ENCODE assay signal across 10 cellular contexts in the genomic region with DNA sequence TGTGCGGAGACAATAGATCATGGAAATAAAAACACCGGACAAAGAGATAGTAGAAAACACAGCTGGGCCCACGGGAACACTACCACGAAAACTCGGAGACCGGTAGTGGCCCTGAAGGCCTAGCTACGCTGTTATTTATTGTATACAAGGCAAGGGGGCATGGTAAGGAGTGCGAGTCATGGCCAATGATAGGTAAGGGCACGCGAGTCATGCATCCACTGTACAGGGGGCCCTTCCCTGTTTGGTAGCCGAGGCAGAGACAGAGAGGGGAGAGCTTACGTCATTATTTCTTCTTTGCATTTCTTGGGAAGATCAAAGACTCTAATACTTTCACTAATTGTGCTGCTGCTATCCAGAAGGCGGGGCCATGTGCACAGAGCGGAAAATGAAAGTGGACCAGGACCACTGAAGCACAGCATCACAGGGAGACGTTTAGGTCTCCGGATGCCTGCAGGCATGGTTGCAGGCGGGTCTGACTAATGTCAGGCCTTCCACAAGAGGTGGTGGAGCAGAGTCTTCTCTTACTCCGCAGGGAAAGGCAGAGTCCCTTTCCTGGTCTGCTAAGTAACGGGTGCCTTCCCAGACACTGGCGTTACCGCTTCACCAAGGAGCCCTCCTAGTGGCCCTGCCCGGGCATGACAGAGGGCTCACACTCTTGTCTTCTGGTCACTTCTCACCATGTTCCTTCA.
DNase-seq lines count a peak whose midpoint lies in the region; ATAC-seq, FAIRE-seq and TF ChIP-seq lines count a peak whose summit lies in the region.
"Had no signal": no experiment of that assay in that cellular context is flagged by ENCODE, and none has a peak within 500 bp of the region (broad histone marks: within the 10 kb centered on the region; RNA-seq: fewer than 3 reads in every experiment).

No MANE protein-coding gene starts in this region.

- peaks cover 8% of the 10 kb centered on the region for H3K9me3 Mint-ChIP-seq in WTC11

- H3K4me2 ChIP-seq in A549: no peak overlapping the region; the same call in 2 of the 3 replicates

- CTCF ChIA-PET in A549 (lab: Yijun Ruan, JAX) (interaction anchor here (1.3 to 1.8 kb wide), 3 partner anchors 9 to 33 kb away, joined by 3 to 18 read pairs (median 4); no protein-coding TSS in a partner anchor), WTC11 (lab: Charles Lee) (interaction anchor here (0.6 to 1.4 kb wide), 4 partner anchors 10 to 583 kb away, joined by 3 to 12 read pairs (median 6); no protein-coding TSS in a partner anchor)

- no peak overlapping the region for H3K4me3 Mint-ChIP-seq in WTC11

- peaks cover 11% of the 10 kb centered on the region for H3K36me3 Mint-ChIP-seq in WTC11

- H3K4me1 ChIP-seq in A549: no peaks in the 10 kb centered on the region

- peaks cover 9% of the 10 kb centered on the region for H3K4me1 Mint-ChIP-seq in WTC11

- WGBS in A549 (ENCODE audit: missing lambda C conversion rate): 85% methylated on average over 22 of the region's 22 CpGs

- TF ChIP-seq CTCF in A549 (IDR thresholded peaks at IDR 0.05) (no peak), GM12872 (IDR thresholded peaks at IDR 0.05; ENCODE audit: insufficient read depth, low read depth, low read length) (peak; percentile 53; the same call in 2 of the 3 replicates), WTC11 (IDR thresholded peaks at IDR 0.05) (peak; percentile 28; the same call in 1 of the 2 replicates)

- H3K4me3 ChIP-seq in A549: no peak overlapping the region

- no peak for TF ChIP-seq POLR2A in A549 (IDR thresholded peaks at IDR 0.05; ENCODE audit: low read length)

- H3K27ac Mint-ChIP-seq in WTC11: peak overlapping the region; percentile 9; the same call in 1 of the 2 replicates

- H3K9me3 ChIP-seq in A549: peaks cover 6% of the 10 kb centered on the region

- no peak for TF ChIP-seq RAD21 in A549 (conservative IDR thresholded peaks at IDR 0.05 in 1 of 2, IDR thresholded peaks at IDR 0.05 in 1 of 2)

- peak; percentile 30 to 83; a peak in 4 of 6 replicates for ATAC-seq in A549
- peak; percentile 57 for ATAC-seq in WTC11
- ATAC-seq in HG02798 (IDR thresholded peaks at IDR 0.05; ENCODE audit: poor library complexity, unreplicated experiment): no peak

- POLR2A ChIA-PET in A549 (lab: Yijun Ruan, JAX) (interaction anchor here (0.6 to 1.3 kb wide), 3 partner anchors 37 to 1888 kb away, joined by 3 to 5 read pairs (median 4); no protein-coding TSS in a partner anchor), WTC11 (lab: Charles Lee) (no interaction called here)

- H3K27ac ChIP-seq in A549: no peak overlapping the region

- no peak for FAIRE-seq in A549 (lab: Jason Lieb, UNC)

- peaks cover 5% of the 10 kb centered on the region; the same call in 1 of the 2 replicates for H3K27me3 Mint-ChIP-seq in WTC11 (ENCODE audit: low read depth)

- peak in 1 of 2 experiments; percentile 58 for DNase-seq in A549 (ENCODE audit: low read depth in 1 of 2, low spot score in 1 of 2)
- DNase-seq in WTC11 (ENCODE audit: low spot score): peak; percentile 46
- DNase-seq in kidney tubule cell (ENCODE audit: low spot score): peak; percentile 88
- DNase-seq in stimulated activated naive CD4-positive, alpha-beta T cell (lab: John Stamatoyannopoulos, UW): no peak
- DNase-seq in stimulated activated naive CD4-positive, alpha-beta T cell treated with Interleukin-2 at 50 U/mL for 16 hours (lab: John Stamatoyannopoulos, UW): no peak
- DNase-seq in NCI-H2227 treated with DMSO at 0.1 percent for 48 hours (lab: John Stamatoyannopoulos, UW): no peak
- DNase-seq: NCI-H774; stimulated activated CD4-positive, alpha-beta T cell treated with anti-CD3 and anti-CD28 coated beads, Interleukin-1b, Interleukin-23, amount 100 ng/mL, for 48 hours had no signal

- no peak for TF ChIP-seq EP300 in A549 (IDR thresholded peaks at IDR 0.05)

TF ChIP-seq in A549, 52 proteins besides CTCF, POLR2A, EP300 and RAD21:
- TF ChIP-seq EHMT2 (IDR thresholded peaks at IDR 0.05; ENCODE audit: low read depth) (no peak), MYC (IDR thresholded peaks at IDR 0.05; ENCODE audit: borderline replicate concordance, low read length) (no peak)
TF ChIP-seq in A549: peak in this region for 0.

TF ChIP-seq in WTC11, 78 proteins besides CTCF, POLR2A, EP300 and RAD21 (continues in another document):
- TF ChIP-seq TCF7 (CRISPR knock-in tag; IDR thresholded peaks at IDR 0.05; ENCODE audit: low read depth) (no peak), ZNF121 (CRISPR knock-in tag; IDR thresholded peaks at IDR 0.05) (no peak), ZNF671 (CRISPR knock-in tag; IDR thresholded peaks at IDR 0.05) (no peak), ATF6 (CRISPR knock-in tag; IDR thresholded peaks at IDR 0.05) (no peak), ZNF416 (CRISPR knock-in tag; IDR thresholded peaks at IDR 0.05) (no peak), NR1H2 (CRISPR knock-in tag; IDR thresholded peaks at IDR 0.05) (no peak), MYBL2 (CRISPR knock-in tag; IDR thresholded peaks at IDR 0.05) (no peak), SMAD4 (CRISPR knock-in tag; IDR thresholded peaks at IDR 0.05) (no peak), ZNF232 (CRISPR knock-in tag; IDR thresholded peaks at IDR 0.05) (no peak), JAZF1 (CRISPR knock-in tag; IDR thresholded peaks at IDR 0.05) (no peak), ZNF423 (CRISPR knock-in tag; IDR thresholded peaks at IDR 0.05) (no peak)
- TF ChIP-seq, protein P1, sequence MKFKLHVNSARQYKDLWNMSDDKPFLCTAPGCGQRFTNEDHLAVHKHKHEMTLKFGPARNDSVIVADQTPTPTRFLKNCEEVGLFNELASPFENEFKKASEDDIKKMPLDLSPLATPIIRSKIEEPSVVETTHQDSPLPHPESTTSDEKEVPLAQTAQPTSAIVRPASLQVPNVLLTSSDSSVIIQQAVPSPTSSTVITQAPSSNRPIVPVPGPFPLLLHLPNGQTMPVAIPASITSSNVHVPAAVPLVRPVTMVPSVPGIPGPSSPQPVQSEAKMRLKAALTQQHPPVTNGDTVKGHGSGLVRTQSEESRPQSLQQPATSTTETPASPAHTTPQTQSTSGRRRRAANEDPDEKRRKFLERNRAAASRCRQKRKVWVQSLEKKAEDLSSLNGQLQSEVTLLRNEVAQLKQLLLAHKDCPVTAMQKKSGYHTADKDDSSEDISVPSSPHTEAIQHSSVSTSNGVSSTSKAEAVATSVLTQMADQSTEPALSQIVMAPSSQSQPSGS (CRISPR knock-in tag; IDR thresholded peaks at IDR 0.05; ENCODE audit: borderline replicate concordance, low read depth): no peak
- TF ChIP-seq, protein P2, sequence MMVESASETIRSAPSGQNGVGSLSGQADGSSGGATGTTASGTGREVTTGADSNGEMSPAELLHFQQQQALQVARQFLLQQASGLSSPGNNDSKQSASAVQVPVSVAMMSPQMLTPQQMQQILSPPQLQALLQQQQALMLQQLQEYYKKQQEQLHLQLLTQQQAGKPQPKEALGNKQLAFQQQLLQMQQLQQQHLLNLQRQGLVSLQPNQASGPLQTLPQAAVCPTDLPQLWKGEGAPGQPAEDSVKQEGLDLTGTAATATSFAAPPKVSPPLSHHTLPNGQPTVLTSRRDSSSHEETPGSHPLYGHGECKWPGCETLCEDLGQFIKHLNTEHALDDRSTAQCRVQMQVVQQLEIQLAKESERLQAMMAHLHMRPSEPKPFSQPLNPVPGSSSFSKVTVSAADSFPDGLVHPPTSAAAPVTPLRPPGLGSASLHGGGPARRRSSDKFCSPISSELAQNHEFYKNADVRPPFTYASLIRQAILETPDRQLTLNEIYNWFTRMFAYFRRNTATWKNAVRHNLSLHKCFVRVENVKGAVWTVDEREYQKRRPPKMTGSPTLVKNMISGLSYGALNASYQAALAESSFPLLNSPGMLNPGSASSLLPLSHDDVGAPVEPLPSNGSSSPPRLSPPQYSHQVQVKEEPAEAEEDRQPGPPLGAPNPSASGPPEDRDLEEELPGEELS (CRISPR knock-in tag; IDR thresholded peaks at IDR 0.05): no peak
- TF ChIP-seq, protein P3, sequence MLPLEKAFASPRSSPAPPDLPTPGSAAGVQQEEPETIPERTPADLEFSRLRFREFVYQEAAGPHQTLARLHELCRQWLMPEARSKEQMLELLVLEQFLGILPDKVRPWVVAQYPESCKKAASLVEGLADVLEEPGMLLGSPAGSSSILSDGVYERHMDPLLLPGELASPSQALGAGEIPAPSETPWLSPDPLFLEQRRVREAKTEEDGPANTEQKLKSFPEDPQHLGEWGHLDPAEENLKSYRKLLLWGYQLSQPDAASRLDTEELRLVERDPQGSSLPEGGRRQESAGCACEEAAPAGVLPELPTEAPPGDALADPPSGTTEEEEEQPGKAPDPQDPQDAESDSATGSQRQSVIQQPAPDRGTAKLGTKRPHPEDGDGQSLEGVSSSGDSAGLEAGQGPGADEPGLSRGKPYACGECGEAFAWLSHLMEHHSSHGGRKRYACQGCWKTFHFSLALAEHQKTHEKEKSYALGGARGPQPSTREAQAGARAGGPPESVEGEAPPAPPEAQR (CRISPR knock-in tag; IDR thresholded peaks at IDR 0.05): no peak
- TF ChIP-seq, protein P4, sequence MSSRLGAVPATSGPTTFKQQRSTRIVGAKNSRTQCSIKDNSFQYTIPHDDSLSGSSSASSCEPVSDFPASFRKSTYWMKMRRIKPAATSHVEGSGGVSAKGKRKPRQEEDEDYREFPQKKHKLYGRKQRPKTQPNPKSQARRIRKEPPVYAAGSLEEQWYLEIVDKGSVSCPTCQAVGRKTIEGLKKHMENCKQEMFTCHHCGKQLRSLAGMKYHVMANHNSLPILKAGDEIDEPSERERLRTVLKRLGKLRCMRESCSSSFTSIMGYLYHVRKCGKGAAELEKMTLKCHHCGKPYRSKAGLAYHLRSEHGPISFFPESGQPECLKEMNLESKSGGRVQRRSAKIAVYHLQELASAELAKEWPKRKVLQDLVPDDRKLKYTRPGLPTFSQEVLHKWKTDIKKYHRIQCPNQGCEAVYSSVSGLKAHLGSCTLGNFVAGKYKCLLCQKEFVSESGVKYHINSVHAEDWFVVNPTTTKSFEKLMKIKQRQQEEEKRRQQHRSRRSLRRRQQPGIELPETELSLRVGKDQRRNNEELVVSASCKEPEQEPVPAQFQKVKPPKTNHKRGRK (CRISPR knock-in tag; IDR thresholded peaks at IDR 0.05; ENCODE audit: borderline replicate concordance): no peak

Comparison
In these comparisons a context has a peak if more than half of its experiments do, and no peak if none do; other contexts are left out.
1. DNase-seq: peak in WTC11 (single experiment) and kidney tubule cell (single experiment); none in stimulated activated naive CD4-positive, alpha-beta T cell (0 of 6), stimulated activated naive CD4-positive, alpha-beta T cell treated with Interleukin-2 at 50 U/mL for 16 hours (single experiment) and NCI-H2227 treated with DMSO at 0.1 percent for 48 hours (single experiment).
2. Of the 8 proteins assayed by ChIP-seq in both WTC11 and A549: peak only in WTC11: CTCF; only in A549: none; in both: none; in neither: 7.